16 cellular contexts compared by ENCODE assay signal in the genomic region with DNA sequence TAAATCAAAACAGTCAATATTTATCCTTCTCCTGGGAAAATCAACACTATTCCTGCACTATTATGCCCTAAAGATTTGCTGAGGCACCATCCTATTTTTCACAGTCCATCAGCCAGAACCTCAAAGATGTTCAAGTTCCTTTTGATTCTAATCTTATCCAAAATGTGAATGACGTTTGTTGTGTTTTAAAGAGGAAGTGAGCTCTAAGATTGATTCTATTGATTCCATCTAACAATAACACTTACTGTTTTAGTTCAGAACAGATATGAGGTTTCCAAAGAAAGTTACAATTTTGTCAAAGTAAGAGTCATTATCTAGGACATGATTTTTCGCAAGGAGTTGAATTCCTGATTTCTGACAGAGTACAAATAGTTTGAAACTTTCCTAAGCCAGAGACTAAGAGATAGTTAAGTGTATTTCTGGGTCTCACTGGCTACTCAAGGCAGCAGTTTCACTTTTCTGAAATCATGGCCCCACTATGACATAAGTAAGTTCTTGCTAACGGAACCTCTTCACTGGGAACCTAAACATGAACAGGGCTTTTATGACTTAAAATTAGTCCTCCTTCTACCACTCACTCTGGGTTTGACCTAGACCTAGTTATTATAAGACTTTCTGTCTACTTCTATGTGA.
"Had no signal": no experiment of that assay in that cellular context is flagged by ENCODE, and none has a peak within 500 bp of the region (broad histone marks: within the 10 kb centered on the region; RNA-seq: fewer than 3 reads in every experiment).

No MANE protein-coding gene starts in this region.

- H3K27ac ChIP-seq: adrenal gland, foreskin keratinocyte, heart left ventricle, left ventricle myocardium inferior had no signal

- ATAC-seq: activated T-helper 17 cell treated with anti-CD3 and anti-CD28 coated beads, Interleukin-2, amount 50 U/mL, for 72 hours; foreskin keratinocyte; heart left ventricle; sciatic nerve had no signal

- H3K36me3 ChIP-seq: adrenal gland, heart left ventricle, left ventricle myocardium inferior had no signal

- H3K9me3 ChIP-seq: adrenal gland, heart left ventricle, left ventricle myocardium inferior had no signal

- DNase-seq: activated CD4-positive, alpha-beta T cell treated with anti-CD3 and anti-CD28 coated beads, Interleukin-2, amount 50 U/mL, for 1 hour; activated naive CD4-positive, alpha-beta T cell treated with anti-CD3 and anti-CD28 coated beads for 36 hours; activated T-cell treated with anti-CD3 and anti-CD28 coated beads for 4 hours; adrenal gland; dermis blood vessel endothelial cell; endodermal cell; erythroblast; foreskin keratinocyte; heart left ventricle; left ventricle myocardium inferior; occipital lobe; stimulated activated CD4-positive, alpha-beta T cell treated with anti-CD3 and anti-CD28 coated beads, Interleukin-2, amount 100 ng/mL, for 48 hours; stimulated activated naive CD4-positive, alpha-beta T cell treated with Interleukin-2 at 50 U/mL for 16 hours had no signal

- H3K4me3 ChIP-seq: adrenal gland, heart left ventricle, left ventricle myocardium inferior had no signal

- H3K27me3 ChIP-seq: adrenal gland, foreskin keratinocyte, heart left ventricle had no signal

- FAIRE-seq: keratinocyte had no signal

- H3K4me1 ChIP-seq: adrenal gland, foreskin keratinocyte, heart left ventricle, left ventricle myocardium inferior had no signal
